ENCODE assay signal across 16 cellular contexts in genomic region chr11:9600166-9600565, GRCh38. TPM values are rescaled to one million over a fixed set of nuclear protein-coding genes. Genes with fewer than 3 reads are reported as not detected.
DNase-seq lines count a peak whose midpoint lies in the region; ATAC-seq and TF ChIP-seq lines count a peak whose summit lies in the region.
"Had no signal": no experiment of that assay in that cellular context is flagged by ENCODE, and none has a peak within 500 bp of the region (broad histone marks: within the 10 kb centered on the region; RNA-seq: fewer than 3 reads in every experiment).

No MANE protein-coding gene starts in this region.

- CTCF ChIA-PET in Caco-2 (lab: Charles Lee) = interaction anchor here (0.6 to 0.9 kb wide), 2 partner anchors 13 to 32 kb away, joined by 3 read pairs; no protein-coding TSS in a partner anchor
- CTCF ChIA-PET in activated CD8-positive, alpha-beta T cell treated with anti-CD3 and anti-CD28 coated beads, Interleukin-2, amount 10 ng/mL, durations not matched to agents 7 days and 5 days (lab: Charles Lee) = interaction anchor here (0.6 to 3.2 kb wide), 10 partner anchors 13 to 707 kb away, joined by 3 to 62 read pairs (median 8); partner anchors contain the start of gene WEE1

- H3K27me3 ChIP-seq in Caco-2 (replicated peaks; ENCODE audit: control insufficient read depth, insufficient read depth, low read length) = no peaks in the 10 kb centered on the region
- H3K27me3 ChIP-seq: ascending aorta, heart right ventricle had no signal

- H3K36me3 ChIP-seq in Caco-2 (ENCODE audit: control insufficient read depth, insufficient read depth, low read length) = no peaks in the 10 kb centered on the region
- H3K36me3 ChIP-seq: ascending aorta, heart right ventricle had no signal

- H3K4me3 ChIP-seq in Caco-2 (ENCODE audit: low read depth, low read length) = no peak overlapping the region
- H3K4me3 ChIP-seq: ascending aorta, heart right ventricle had no signal

- H3K36me3 Mint-ChIP-seq in Caco-2 (ENCODE audit: insufficient read depth, unreplicated experiment) (no peaks in the 10 kb centered on the region), HFFc6 (ENCODE audit: low read depth) (no peaks in the 10 kb centered on the region)
- H3K36me3 Mint-ChIP-seq in activated CD8-positive, alpha-beta T cell treated with anti-CD3 and anti-CD28 coated beads, Interleukin-2, amount 10 ng/mL, durations not matched to agents 7 days and 5 days (ENCODE audit: low read depth) = no peaks in the 10 kb centered on the region

- H3K4me1 Mint-ChIP-seq in Caco-2 (ENCODE audit: low read depth, unreplicated experiment) (peaks cover 18% of the 10 kb centered on the region), HFFc6 (ENCODE audit: low read depth) (peaks cover 34% of the 10 kb centered on the region)
- peaks cover 31% of the 10 kb centered on the region for H3K4me1 Mint-ChIP-seq in activated CD8-positive, alpha-beta T cell treated with anti-CD3 and anti-CD28 coated beads, Interleukin-2, amount 10 ng/mL, durations not matched to agents 7 days and 5 days (ENCODE audit: low read depth)

- POLR2A ChIA-PET in Caco-2 (lab: Charles Lee) = no interaction called here
- POLR2A ChIA-PET in activated CD8-positive, alpha-beta T cell treated with anti-CD3 and anti-CD28 coated beads, Interleukin-2, amount 10 ng/mL, durations not matched to agents 7 days and 5 days (lab: Charles Lee) = interaction anchor here (1.2 to 3.0 kb wide), 3 partner anchors 12 to 27 kb away, joined by 4 to 24 read pairs (median 15); partner anchors contain the start of gene WEE1

- H3K27me3 Mint-ChIP-seq in Caco-2 (ENCODE audit: insufficient read depth, unreplicated experiment) (no peaks in the 10 kb centered on the region), HFFc6 (ENCODE audit: insufficient read depth) (no peaks in the 10 kb centered on the region; the same call in none of the 2 replicates)
- peaks cover 11% of the 10 kb centered on the region for H3K27me3 Mint-ChIP-seq in activated CD8-positive, alpha-beta T cell treated with anti-CD3 and anti-CD28 coated beads, Interleukin-2, amount 10 ng/mL, durations not matched to agents 7 days and 5 days (ENCODE audit: low read depth)

- H3K4me1 ChIP-seq in Caco-2 = peaks cover 9% of the 10 kb centered on the region; the same call in 1 of the 2 replicates
- H3K4me1 ChIP-seq: ascending aorta had no signal

- TF ChIP-seq CTCF in Caco-2 (IDR thresholded peaks at IDR 0.05; ENCODE audit: insufficient read depth in 1 of 2, low read depth in 1 of 2, low read length in 1 of 2, severe bottlenecking in 1 of 2, unreplicated experiment in 1 of 2) = no peak
- TF ChIP-seq CTCF in HFFc6 (IDR thresholded peaks at IDR 0.05) = no peak

- H3K27ac Mint-ChIP-seq in Caco-2 (ENCODE audit: unreplicated experiment) = peak overlapping the region; percentile 48
- H3K27ac Mint-ChIP-seq in HFFc6 = peak overlapping the region; percentile 85
- H3K27ac Mint-ChIP-seq in activated CD8-positive, alpha-beta T cell treated with anti-CD3 and anti-CD28 coated beads, Interleukin-2, amount 10 ng/mL, durations not matched to agents 7 days and 5 days = peak overlapping the region; percentile 46

- BruUV-seq in Caco-2 (replicated peaks; lab: Mats Ljungman, UMichigan) = no TSS peak

- H3K4me3 Mint-ChIP-seq in Caco-2 (ENCODE audit: unreplicated experiment) (no peak overlapping the region), HFFc6 (no peak overlapping the region)
- H3K4me3 Mint-ChIP-seq in activated CD8-positive, alpha-beta T cell treated with anti-CD3 and anti-CD28 coated beads, Interleukin-2, amount 10 ng/mL, durations not matched to agents 7 days and 5 days = no peak overlapping the region

- no peaks in the 10 kb centered on the region for H3K9me3 Mint-ChIP-seq in Caco-2 (ENCODE audit: unreplicated experiment)
- no peaks in the 10 kb centered on the region for H3K9me3 Mint-ChIP-seq in HFFc6
- no peaks in the 10 kb centered on the region for H3K9me3 Mint-ChIP-seq in activated CD8-positive, alpha-beta T cell treated with anti-CD3 and anti-CD28 coated beads, Interleukin-2, amount 10 ng/mL, durations not matched to agents 7 days and 5 days (ENCODE audit: insufficient read depth)
- H3K9me3 Mint-ChIP-seq: activated T-cell treated with anti-CD3 and anti-CD28 coated beads, Interleukin-2, amount 50 U/mL, for 4 hours had no signal

- intact Hi-C loops in Caco-2 (cut with micrococcal nuclease; ENCODE audit: unreplicated experiment) = no loop called here

- DNase-seq in Caco-2 (no peak), HFFc6 (no peak), mesenteric fat pad (ENCODE audit: low spot score) (peak; percentile 53), NCI-H2196 (lab: John Stamatoyannopoulos, UW; ENCODE audit: unreplicated experiment) (no peak), COR-L47 (lab: John Stamatoyannopoulos, UW) (no peak), NCI-H1417 (lab: John Stamatoyannopoulos, UW) (no peak)
- DNase-seq in activated CD8-positive, alpha-beta T cell treated with anti-CD3 and anti-CD28 coated beads, Interleukin-2, amount 10 ng/mL, durations not matched to agents 7 days and 5 days = no peak
- DNase-seq: activated T-cell treated with anti-CD3 and anti-CD28 coated beads, Interleukin-2, amount 50 U/mL, for 4 hours; dermis blood vessel endothelial cell; H7; heart right ventricle; KBM-7; kidney; NCI-H526; SW 1271 had no signal

- no peaks in the 10 kb centered on the region for H3K9me3 ChIP-seq in Caco-2
- H3K9me3 ChIP-seq: ascending aorta, heart right ventricle had no signal

- no peak for ATAC-seq in activated CD8-positive, alpha-beta T cell treated with anti-CD3 and anti-CD28 coated beads, Interleukin-2, amount 10 ng/mL, durations not matched to agents 7 days and 5 days

RNA-seq across cellular contexts. Expression of gene WEE1, which starts 26.7 kb away (rescaled TPM):
- total RNA-seq in Caco-2 (2022) = 108 and 116 TPM in 2 replicates
- total RNA-seq in HFFc6 (2021; fragmentation: NEBNext Ultra II Directional; extraction: Animal tissue kit (Norgen Biotek cat#: 25700)) = 10 to 100 TPM; 28.3 to 45.6 (median 39.4) TPM
- total RNA-seq in activated CD8-positive, alpha-beta T cell treated with anti-CD3 and anti-CD28 coated beads, Interleukin-2, amount 10 ng/mL, durations not matched to agents 7 days and 5 days = 10 to 100 TPM; 73.3 to 75.1 TPM
- total RNA-seq in mesenteric fat pad = 17.5 TPM
